1 cellular context compared by ENCODE assay signal in genomic region chr1:205749826-205750682, GRCh38.
TF ChIP-seq lines count a peak whose summit lies in the region.

TSS of gene NUCKS1 (minus strand) at chr1:205750182. CDS start at chr1:205749973, 209 bp downstream.

TF ChIP-seq in K562, 482 proteins besides CTCF, POLR2A, EP300 and RAD21 (continued from another document and continues in another):
- TF ChIP-seq, protein P1, sequence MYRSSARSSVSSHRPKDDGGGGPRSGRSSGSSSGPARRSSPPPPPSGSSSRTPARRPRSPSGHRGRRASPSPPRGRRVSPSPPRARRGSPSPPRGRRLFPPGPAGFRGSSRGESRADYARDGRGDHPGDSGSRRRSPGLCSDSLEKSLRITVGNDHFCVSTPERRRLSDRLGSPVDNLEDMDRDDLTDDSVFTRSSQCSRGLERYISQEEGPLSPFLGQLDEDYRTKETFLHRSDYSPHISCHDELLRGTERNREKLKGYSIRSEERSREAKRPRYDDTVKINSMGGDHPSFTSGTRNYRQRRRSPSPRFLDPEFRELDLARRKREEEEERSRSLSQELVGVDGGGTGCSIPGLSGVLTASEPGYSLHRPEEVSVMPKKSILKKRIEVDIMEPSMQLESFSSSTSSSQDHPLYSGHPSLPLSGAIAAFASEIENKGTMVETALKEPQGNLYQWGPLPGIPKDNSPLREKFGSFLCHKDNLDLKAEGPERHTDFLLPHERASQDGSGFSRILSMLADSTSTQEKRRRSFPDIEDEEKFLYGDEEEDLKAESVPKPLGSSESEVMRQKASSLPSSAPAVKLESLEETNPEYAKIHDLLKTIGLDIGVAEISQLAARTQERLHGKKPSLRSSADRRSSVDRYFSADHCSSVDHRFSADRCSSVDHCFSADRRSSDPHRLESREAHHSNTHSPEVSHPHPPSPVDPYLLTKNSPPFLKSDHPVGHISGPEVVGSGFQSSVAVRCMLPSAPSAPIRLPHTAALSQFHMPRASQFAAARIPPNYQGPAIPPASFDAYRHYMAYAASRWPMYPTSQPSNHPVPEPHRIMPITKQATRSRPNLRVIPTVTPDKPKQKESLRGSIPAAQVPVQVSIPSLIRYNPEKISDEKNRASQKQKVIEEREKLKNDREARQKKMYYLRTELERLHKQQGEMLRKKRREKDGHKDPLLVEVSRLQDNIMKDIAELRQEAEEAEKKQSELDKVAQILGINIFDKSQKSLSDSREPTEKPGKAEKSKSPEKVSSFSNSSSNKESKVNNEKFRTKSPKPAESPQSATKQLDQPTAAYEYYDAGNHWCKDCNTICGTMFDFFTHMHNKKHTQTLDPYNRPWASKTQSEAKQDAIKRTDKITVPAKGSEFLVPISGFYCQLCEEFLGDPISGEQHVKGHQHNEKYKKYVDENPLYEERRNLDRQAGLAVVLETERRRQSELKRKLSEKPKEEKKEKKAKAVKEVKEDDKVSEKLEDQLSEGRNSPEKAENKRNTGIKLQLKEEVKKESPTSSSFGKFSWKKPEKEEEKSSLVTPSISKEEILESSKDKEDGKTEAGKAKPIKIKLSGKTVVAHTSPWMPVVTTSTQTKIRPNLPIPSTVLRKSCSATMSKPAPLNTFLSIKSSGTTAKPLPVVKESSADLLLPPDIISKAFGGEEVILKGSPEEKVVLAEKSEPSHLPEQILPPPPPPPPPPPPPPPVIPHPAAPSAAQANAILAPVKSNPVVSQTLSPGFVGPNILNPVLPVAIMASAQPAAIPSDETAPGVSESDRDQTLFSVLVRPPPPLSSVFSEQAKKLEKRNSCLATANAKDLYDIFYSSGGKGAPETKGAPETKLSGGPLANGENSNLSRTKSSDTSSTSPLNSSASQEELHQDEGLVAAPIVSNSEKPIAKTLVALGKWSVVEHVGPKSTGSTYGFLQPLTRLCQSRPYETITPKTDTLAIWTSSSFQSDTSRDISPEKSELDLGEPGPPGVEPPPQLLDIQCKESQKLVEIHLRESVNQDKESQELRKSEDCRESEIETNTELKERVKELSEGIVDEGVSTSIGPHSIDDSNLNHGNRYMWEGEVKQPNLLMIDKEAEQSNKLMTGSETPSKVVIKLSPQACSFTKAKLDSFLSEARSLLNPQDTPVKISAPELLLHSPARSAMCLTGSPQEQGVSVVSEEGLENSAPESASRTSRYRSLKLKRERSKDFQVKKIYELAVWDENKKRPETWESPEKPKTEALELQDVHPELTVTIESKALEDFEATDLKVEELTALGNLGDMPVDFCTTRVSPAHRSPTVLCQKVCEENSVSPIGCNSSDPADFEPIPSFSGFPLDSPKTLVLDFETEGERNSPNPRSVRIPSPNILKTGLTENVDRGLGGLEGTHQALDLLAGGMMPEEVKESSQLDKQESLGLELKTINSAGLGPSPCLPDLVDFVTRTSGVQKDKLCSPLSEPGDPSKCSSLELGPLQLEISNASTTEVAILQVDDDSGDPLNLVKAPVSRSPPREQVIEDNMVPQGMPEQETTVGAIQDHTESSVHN (IDR thresholded peaks at IDR 0.05; ENCODE audit: borderline replicate concordance in 1 of 2, low read depth in 1 of 2) = 0 out of 4 replicates have a peak, but pooled peaks of 1 of the 2 experiments have one; percentile 20
- TF ChIP-seq PTRF (tag; IDR thresholded peaks at IDR 0.05) = no peak
- no peak; the same call in 1 of the 2 replicates for TF ChIP-seq ZNF561 (CRISPR knock-in tag; conservative IDR thresholded peaks at IDR 0.05)
- no peak for TF ChIP-seq MYNN (IDR thresholded peaks at IDR 0.05)
- no peak for TF ChIP-seq MYNN (CRISPR knock-in tag; IDR thresholded peaks at IDR 0.05)
- TF ChIP-seq ZNF165 (CRISPR knock-in tag; IDR thresholded peaks at IDR 0.05; ENCODE audit: borderline replicate concordance) = no peak
- no peak for TF ChIP-seq USF2 (CRISPR knock-in tag; IDR thresholded peaks at IDR 0.05)
- no peak for TF ChIP-seq ID3 (CRISPR knock-in tag; IDR thresholded peaks at IDR 0.05)
- peak; percentile 88 for TF ChIP-seq ID3 (tag; IDR thresholded peaks at IDR 0.05)
- no peak for TF ChIP-seq ERF (CRISPR knock-in tag; IDR thresholded peaks at IDR 0.05)
- TF ChIP-seq ZNF184 (CRISPR knock-in tag; IDR thresholded peaks at IDR 0.05) = no peak
- TF ChIP-seq TFAP4 (CRISPR knock-in tag; IDR thresholded peaks at IDR 0.05; ENCODE audit: borderline replicate concordance) = peak; percentile 64
- no peak for TF ChIP-seq ZFP1 (CRISPR knock-in tag; IDR thresholded peaks at IDR 0.05)
- TF ChIP-seq ZNF174 (CRISPR knock-in tag; IDR thresholded peaks at IDR 0.05) = no peak
- TF ChIP-seq POLR2AphosphoS2 (IDR thresholded peaks at IDR 0.05; ENCODE audit: low read length) = no peak
- no peak for TF ChIP-seq ZNF699 (CRISPR knock-in tag; IDR thresholded peaks at IDR 0.05; ENCODE audit: insufficient replicate concordance)
- peak; percentile 76 for TF ChIP-seq MYC (IDR thresholded peaks at IDR 0.05; ENCODE audit: low read depth, low read length)
- TF ChIP-seq MYC (CRISPR knock-in tag; IDR thresholded peaks at IDR 0.05; ENCODE audit: borderline replicate concordance, low read depth) = no peak
- peak; percentile 69 for TF ChIP-seq HCFC1 (IDR thresholded peaks at IDR 0.05; ENCODE audit: low read depth, low read length)
- no peak for TF ChIP-seq KAT8 (IDR thresholded peaks at IDR 0.05; ENCODE audit: low read depth)
- no peak for TF ChIP-seq ZNF384 (IDR thresholded peaks at IDR 0.05; ENCODE audit: low read depth, low read length)
- no peak for TF ChIP-seq ZNF551 (CRISPR knock-in tag; IDR thresholded peaks at IDR 0.05)
- no peak for TF ChIP-seq SPI1 (IDR thresholded peaks at IDR 0.05; ENCODE audit: borderline replicate concordance, low read depth, low read length)
- no peak for TF ChIP-seq ARHGAP35 (IDR thresholded peaks at IDR 0.05; ENCODE audit: partially characterized antibody)
- no peak for TF ChIP-seq THRA (IDR thresholded peaks at IDR 0.05)
- TF ChIP-seq NCOR1 (IDR thresholded peaks at IDR 0.05) = peak; percentile 62
- peak; percentile 9; the same call in 1 of the 2 replicates for TF ChIP-seq TEAD4 (IDR thresholded peaks at IDR 0.05; ENCODE audit: low read length)
- no peak for TF ChIP-seq TEAD4 (CRISPR knock-in tag; IDR thresholded peaks at IDR 0.05; ENCODE audit: borderline replicate concordance)
- TF ChIP-seq NFE2L1 (tag; IDR thresholded peaks at IDR 0.05; ENCODE audit: borderline replicate concordance, low read depth) = no peak
- no peak for TF ChIP-seq PHTF2 (CRISPR knock-in tag; IDR thresholded peaks at IDR 0.05)
- TF ChIP-seq POLR2H (tag; IDR thresholded peaks at IDR 0.05; ENCODE audit: low read depth) = peak; percentile 83
- no peak for TF ChIP-seq RBM39 (optimal IDR thresholded peaks at IDR 0.05; ENCODE audit: low read depth, low read length)
- TF ChIP-seq ZC3H8 (IDR thresholded peaks at IDR 0.05) = peak; percentile 59; the same call in 1 of the 2 replicates
- TF ChIP-seq ZMIZ1 (IDR thresholded peaks at IDR 0.05; ENCODE audit: low read depth in 2 of 2, low read length in 2 of 2) = no peak
- TF ChIP-seq SRSF3 (IDR thresholded peaks at IDR 0.05; ENCODE audit: insufficient read depth, low read length) = no peak
- TF ChIP-seq ZNF12 (CRISPR knock-in tag; IDR thresholded peaks at IDR 0.05) = no peak
- no peak for TF ChIP-seq ETS2 (tag; IDR thresholded peaks at IDR 0.05; ENCODE audit: borderline replicate concordance, poor library complexity, severe bottlenecking)
- 0 out of 4 replicates have a peak, but pooled peaks of 1 of the 2 experiments have one; percentile 4 for TF ChIP-seq SRF (CRISPR knock-in tag; IDR thresholded peaks at IDR 0.05)
- TF ChIP-seq, protein P2, sequence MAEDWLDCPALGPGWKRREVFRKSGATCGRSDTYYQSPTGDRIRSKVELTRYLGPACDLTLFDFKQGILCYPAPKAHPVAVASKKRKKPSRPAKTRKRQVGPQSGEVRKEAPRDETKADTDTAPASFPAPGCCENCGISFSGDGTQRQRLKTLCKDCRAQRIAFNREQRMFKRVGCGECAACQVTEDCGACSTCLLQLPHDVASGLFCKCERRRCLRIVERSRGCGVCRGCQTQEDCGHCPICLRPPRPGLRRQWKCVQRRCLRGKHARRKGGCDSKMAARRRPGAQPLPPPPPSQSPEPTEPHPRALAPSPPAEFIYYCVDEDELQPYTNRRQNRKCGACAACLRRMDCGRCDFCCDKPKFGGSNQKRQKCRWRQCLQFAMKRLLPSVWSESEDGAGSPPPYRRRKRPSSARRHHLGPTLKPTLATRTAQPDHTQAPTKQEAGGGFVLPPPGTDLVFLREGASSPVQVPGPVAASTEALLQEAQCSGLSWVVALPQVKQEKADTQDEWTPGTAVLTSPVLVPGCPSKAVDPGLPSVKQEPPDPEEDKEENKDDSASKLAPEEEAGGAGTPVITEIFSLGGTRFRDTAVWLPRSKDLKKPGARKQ (CRISPR knock-in tag; IDR thresholded peaks at IDR 0.05) = no peak
- peak; percentile 74 for TF ChIP-seq TAF7 (tag; IDR thresholded peaks at IDR 0.05)
- no peak for TF ChIP-seq CREB3L1 (IDR thresholded peaks at IDR 0.05; ENCODE audit: borderline replicate concordance, low read depth)
- TF ChIP-seq PHF20 (IDR thresholded peaks at IDR 0.05; ENCODE audit: partially characterized antibody) = peak; percentile 67
- no peak for TF ChIP-seq ETS1 (conservative IDR thresholded peaks at IDR 0.05; ENCODE audit: control insufficient read depth, low read depth, low read length)
